In the genomic region with DNA sequence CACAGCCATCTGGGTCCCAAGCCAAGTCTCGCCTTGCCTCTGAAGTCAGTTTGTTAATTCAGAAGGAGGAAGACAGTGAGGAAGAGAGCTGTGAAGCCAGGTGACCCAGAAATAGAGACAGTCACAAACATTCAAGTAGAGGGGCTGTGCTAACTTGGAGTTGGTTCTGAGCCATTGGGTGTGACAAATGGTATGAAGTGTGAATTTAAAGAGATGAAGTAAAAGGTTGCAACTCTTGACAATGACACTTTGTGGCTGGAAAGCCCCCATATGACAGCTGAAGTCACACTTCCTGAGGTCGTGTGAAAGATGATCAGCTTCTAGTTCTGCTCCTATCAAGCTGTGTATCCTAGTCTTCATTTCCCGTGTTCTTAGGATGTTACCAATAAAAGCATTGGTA, we compare ENCODE assay signal across 1 cellular context.
TF ChIP-seq lines count a peak whose summit lies in the region.

No MANE protein-coding gene starts in this region.

TF ChIP-seq in GM12878, 131 proteins besides CTCF, POLR2A, EP300 and RAD21 (continued from another document and continues in another):
- TF ChIP-seq, protein P1, sequence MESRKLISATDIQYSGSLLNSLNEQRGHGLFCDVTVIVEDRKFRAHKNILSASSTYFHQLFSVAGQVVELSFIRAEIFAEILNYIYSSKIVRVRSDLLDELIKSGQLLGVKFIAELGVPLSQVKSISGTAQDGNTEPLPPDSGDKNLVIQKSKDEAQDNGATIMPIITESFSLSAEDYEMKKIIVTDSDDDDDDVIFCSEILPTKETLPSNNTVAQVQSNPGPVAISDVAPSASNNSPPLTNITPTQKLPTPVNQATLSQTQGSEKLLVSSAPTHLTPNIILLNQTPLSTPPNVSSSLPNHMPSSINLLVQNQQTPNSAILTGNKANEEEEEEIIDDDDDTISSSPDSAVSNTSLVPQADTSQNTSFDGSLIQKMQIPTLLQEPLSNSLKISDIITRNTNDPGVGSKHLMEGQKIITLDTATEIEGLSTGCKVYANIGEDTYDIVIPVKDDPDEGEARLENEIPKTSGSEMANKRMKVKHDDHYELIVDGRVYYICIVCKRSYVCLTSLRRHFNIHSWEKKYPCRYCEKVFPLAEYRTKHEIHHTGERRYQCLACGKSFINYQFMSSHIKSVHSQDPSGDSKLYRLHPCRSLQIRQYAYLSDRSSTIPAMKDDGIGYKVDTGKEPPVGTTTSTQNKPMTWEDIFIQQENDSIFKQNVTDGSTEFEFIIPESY (IDR thresholded peaks at IDR 0.05), result no peak
- TF ChIP-seq YBX1 (IDR thresholded peaks at IDR 0.05), result no peak
- TF ChIP-seq, protein P2, sequence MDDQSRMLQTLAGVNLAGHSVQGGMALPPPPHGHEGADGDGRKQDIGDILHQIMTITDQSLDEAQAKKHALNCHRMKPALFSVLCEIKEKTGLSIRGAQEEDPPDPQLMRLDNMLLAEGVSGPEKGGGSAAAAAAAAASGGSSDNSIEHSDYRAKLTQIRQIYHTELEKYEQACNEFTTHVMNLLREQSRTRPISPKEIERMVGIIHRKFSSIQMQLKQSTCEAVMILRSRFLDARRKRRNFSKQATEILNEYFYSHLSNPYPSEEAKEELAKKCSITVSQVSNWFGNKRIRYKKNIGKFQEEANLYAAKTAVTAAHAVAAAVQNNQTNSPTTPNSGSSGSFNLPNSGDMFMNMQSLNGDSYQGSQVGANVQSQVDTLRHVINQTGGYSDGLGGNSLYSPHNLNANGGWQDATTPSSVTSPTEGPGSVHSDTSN (IDR thresholded peaks at IDR 0.05; ENCODE audit: insufficient replicate concordance, low read depth, low read length), result peak; percentile 21
- TF ChIP-seq, protein P3, sequence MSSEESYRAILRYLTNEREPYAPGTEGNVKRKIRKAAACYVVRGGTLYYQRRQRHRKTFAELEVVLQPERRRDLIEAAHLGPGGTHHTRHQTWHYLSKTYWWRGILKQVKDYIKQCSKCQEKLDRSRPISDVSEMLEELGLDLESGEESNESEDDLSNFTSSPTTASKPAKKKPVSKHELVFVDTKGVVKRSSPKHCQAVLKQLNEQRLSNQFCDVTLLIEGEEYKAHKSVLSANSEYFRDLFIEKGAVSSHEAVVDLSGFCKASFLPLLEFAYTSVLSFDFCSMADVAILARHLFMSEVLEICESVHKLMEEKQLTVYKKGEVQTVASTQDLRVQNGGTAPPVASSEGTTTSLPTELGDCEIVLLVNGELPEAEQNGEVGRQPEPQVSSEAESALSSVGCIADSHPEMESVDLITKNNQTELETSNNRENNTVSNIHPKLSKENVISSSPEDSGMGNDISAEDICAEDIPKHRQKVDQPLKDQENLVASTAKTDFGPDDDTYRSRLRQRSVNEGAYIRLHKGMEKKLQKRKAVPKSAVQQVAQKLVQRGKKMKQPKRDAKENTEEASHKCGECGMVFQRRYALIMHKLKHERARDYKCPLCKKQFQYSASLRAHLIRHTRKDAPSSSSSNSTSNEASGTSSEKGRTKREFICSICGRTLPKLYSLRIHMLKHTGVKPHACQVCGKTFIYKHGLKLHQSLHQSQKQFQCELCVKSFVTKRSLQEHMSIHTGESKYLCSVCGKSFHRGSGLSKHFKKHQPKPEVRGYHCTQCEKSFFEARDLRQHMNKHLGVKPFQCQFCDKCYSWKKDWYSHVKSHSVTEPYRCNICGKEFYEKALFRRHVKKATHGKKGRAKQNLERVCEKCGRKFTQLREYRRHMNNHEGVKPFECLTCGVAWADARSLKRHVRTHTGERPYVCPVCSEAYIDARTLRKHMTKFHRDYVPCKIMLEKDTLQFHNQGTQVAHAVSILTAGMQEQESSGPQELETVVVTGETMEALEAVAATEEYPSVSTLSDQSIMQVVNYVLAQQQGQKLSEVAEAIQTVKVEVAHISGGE (CRISPR knock-in tag; IDR thresholded peaks at IDR 0.05), result no peak
- TF ChIP-seq, protein P4, sequence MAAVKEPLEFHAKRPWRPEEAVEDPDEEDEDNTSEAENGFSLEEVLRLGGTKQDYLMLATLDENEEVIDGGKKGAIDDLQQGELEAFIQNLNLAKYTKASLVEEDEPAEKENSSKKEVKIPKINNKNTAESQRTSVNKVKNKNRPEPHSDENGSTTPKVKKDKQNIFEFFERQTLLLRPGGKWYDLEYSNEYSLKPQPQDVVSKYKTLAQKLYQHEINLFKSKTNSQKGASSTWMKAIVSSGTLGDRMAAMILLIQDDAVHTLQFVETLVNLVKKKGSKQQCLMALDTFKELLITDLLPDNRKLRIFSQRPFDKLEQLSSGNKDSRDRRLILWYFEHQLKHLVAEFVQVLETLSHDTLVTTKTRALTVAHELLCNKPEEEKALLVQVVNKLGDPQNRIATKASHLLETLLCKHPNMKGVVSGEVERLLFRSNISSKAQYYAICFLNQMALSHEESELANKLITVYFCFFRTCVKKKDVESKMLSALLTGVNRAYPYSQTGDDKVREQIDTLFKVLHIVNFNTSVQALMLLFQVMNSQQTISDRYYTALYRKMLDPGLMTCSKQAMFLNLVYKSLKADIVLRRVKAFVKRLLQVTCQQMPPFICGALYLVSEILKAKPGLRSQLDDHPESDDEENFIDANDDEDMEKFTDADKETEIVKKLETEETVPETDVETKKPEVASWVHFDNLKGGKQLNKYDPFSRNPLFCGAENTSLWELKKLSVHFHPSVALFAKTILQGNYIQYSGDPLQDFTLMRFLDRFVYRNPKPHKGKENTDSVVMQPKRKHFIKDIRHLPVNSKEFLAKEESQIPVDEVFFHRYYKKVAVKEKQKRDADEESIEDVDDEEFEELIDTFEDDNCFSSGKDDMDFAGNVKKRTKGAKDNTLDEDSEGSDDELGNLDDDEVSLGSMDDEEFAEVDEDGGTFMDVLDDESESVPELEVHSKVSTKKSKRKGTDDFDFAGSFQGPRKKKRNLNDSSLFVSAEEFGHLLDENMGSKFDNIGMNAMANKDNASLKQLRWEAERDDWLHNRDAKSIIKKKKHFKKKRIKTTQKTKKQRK (IDR thresholded peaks at IDR 0.05; ENCODE audit: low read depth, low read length), result no peak
- no peak for TF ChIP-seq TCF7 (IDR thresholded peaks at IDR 0.05; ENCODE audit: borderline replicate concordance)
- TF ChIP-seq CREB1 (IDR thresholded peaks at IDR 0.05; ENCODE audit: low read depth), result peak; percentile 57
- 0 out of 2 replicates have a peak, but pooled peaks have one; percentile 62 for TF ChIP-seq CBX5 (IDR thresholded peaks at IDR 0.05; ENCODE audit: low read depth)
- no peak for TF ChIP-seq CHD4 (IDR thresholded peaks at IDR 0.05)
- TF ChIP-seq, protein P5, sequence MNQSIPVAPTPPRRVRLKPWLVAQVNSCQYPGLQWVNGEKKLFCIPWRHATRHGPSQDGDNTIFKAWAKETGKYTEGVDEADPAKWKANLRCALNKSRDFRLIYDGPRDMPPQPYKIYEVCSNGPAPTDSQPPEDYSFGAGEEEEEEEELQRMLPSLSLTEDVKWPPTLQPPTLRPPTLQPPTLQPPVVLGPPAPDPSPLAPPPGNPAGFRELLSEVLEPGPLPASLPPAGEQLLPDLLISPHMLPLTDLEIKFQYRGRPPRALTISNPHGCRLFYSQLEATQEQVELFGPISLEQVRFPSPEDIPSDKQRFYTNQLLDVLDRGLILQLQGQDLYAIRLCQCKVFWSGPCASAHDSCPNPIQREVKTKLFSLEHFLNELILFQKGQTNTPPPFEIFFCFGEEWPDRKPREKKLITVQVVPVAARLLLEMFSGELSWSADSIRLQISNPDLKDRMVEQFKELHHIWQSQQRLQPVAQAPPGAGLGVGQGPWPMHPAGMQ (IDR thresholded peaks at IDR 0.05; ENCODE audit: borderline replicate concordance), result no peak
- no peak for TF ChIP-seq FOXK2 (IDR thresholded peaks at IDR 0.05)
- TF ChIP-seq, protein P6, sequence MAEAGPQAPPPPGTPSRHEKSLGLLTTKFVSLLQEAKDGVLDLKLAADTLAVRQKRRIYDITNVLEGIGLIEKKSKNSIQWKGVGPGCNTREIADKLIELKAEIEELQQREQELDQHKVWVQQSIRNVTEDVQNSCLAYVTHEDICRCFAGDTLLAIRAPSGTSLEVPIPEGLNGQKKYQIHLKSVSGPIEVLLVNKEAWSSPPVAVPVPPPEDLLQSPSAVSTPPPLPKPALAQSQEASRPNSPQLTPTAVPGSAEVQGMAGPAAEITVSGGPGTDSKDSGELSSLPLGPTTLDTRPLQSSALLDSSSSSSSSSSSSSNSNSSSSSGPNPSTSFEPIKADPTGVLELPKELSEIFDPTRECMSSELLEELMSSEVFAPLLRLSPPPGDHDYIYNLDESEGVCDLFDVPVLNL (IDR thresholded peaks at IDR 0.05; ENCODE audit: low read depth, low read length), result no peak
- TF ChIP-seq, protein P7, sequence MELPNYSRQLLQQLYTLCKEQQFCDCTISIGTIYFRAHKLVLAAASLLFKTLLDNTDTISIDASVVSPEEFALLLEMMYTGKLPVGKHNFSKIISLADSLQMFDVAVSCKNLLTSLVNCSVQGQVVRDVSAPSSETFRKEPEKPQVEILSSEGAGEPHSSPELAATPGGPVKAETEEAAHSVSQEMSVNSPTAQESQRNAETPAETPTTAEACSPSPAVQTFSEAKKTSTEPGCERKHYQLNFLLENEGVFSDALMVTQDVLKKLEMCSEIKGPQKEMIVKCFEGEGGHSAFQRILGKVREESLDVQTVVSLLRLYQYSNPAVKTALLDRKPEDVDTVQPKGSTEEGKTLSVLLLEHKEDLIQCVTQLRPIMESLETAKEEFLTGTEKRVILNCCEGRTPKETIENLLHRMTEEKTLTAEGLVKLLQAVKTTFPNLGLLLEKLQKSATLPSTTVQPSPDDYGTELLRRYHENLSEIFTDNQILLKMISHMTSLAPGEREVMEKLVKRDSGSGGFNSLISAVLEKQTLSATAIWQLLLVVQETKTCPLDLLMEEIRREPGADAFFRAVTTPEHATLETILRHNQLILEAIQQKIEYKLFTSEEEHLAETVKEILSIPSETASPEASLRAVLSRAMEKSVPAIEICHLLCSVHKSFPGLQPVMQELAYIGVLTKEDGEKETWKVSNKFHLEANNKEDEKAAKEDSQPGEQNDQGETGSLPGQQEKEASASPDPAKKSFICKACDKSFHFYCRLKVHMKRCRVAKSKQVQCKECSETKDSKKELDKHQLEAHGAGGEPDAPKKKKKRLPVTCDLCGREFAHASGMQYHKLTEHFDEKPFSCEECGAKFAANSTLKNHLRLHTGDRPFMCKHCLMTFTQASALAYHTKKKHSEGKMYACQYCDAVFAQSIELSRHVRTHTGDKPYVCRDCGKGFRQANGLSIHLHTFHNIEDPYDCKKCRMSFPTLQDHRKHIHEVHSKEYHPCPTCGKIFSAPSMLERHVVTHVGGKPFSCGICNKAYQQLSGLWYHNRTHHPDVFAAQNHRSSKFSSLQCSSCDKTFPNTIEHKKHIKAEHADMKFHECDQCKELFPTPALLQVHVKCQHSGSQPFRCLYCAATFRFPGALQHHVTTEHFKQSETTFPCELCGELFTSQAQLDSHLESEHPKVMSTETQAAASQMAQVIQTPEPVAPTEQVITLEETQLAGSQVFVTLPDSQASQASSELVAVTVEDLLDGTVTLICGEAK (IDR thresholded peaks at IDR 0.05; ENCODE audit: borderline replicate concordance), result no peak
- TF ChIP-seq TCF12 (IDR thresholded peaks at IDR 0.05; ENCODE audit: low read depth, low read length), result no peak
- no peak for TF ChIP-seq HDGF (IDR thresholded peaks at IDR 0.05)
- TF ChIP-seq IKZF1 (conservative IDR thresholded peaks at IDR 0.05), result peak; percentile 66; the same call in 1 of the 2 replicates
- TF ChIP-seq, protein P8, sequence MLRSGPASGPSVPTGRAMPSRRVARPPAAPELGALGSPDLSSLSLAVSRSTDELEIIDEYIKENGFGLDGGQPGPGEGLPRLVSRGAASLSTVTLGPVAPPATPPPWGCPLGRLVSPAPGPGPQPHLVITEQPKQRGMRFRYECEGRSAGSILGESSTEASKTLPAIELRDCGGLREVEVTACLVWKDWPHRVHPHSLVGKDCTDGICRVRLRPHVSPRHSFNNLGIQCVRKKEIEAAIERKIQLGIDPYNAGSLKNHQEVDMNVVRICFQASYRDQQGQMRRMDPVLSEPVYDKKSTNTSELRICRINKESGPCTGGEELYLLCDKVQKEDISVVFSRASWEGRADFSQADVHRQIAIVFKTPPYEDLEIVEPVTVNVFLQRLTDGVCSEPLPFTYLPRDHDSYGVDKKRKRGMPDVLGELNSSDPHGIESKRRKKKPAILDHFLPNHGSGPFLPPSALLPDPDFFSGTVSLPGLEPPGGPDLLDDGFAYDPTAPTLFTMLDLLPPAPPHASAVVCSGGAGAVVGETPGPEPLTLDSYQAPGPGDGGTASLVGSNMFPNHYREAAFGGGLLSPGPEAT (IDR thresholded peaks at IDR 0.05; ENCODE audit: low read depth), result peak; percentile 97
- no peak for TF ChIP-seq SP1 (IDR thresholded peaks at IDR 0.05; ENCODE audit: low read depth, low read length)
- no peak for TF ChIP-seq NFXL1 (IDR thresholded peaks at IDR 0.05; ENCODE audit: borderline replicate concordance)
- no peak for TF ChIP-seq NRF1 (conservative IDR thresholded peaks at IDR 0.05; ENCODE audit: low read depth, low read length)
- no peak for TF ChIP-seq KLF5 (IDR thresholded peaks at IDR 0.05; ENCODE audit: partially characterized antibody)
- no peak for TF ChIP-seq SMAD1 (IDR thresholded peaks at IDR 0.05; ENCODE audit: low read depth, partially characterized antibody)
- TF ChIP-seq EGR1 (IDR thresholded peaks at IDR 0.05; ENCODE audit: borderline replicate concordance in 1 of 2, low read depth in 2 of 2, low read length in 2 of 2), result no peak
- TF ChIP-seq TARDBP (IDR thresholded peaks at IDR 0.05; ENCODE audit: borderline replicate concordance), result no peak
- TF ChIP-seq, protein P9, sequence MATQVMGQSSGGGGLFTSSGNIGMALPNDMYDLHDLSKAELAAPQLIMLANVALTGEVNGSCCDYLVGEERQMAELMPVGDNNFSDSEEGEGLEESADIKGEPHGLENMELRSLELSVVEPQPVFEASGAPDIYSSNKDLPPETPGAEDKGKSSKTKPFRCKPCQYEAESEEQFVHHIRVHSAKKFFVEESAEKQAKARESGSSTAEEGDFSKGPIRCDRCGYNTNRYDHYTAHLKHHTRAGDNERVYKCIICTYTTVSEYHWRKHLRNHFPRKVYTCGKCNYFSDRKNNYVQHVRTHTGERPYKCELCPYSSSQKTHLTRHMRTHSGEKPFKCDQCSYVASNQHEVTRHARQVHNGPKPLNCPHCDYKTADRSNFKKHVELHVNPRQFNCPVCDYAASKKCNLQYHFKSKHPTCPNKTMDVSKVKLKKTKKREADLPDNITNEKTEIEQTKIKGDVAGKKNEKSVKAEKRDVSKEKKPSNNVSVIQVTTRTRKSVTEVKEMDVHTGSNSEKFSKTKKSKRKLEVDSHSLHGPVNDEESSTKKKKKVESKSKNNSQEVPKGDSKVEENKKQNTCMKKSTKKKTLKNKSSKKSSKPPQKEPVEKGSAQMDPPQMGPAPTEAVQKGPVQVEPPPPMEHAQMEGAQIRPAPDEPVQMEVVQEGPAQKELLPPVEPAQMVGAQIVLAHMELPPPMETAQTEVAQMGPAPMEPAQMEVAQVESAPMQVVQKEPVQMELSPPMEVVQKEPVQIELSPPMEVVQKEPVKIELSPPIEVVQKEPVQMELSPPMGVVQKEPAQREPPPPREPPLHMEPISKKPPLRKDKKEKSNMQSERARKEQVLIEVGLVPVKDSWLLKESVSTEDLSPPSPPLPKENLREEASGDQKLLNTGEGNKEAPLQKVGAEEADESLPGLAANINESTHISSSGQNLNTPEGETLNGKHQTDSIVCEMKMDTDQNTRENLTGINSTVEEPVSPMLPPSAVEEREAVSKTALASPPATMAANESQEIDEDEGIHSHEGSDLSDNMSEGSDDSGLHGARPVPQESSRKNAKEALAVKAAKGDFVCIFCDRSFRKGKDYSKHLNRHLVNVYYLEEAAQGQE (IDR thresholded peaks at IDR 0.05; ENCODE audit: low read depth, low read length), result no peak
- TF ChIP-seq NR2C1 (IDR thresholded peaks at IDR 0.05), result no peak
- TF ChIP-seq FOXM1 (IDR thresholded peaks at IDR 0.05; ENCODE audit: low read depth, low read length), result peak; percentile 60; the same call in 1 of the 2 replicates
- TF ChIP-seq ESRRA (IDR thresholded peaks at IDR 0.05; ENCODE audit: low read length), result no peak
- TF ChIP-seq SPI1 (IDR thresholded peaks at IDR 0.05; ENCODE audit: borderline replicate concordance, insufficient read depth, low read depth, low read length), result peak; percentile 24; the same call in 1 of the 2 replicates
- TF ChIP-seq NBN (IDR thresholded peaks at IDR 0.05), result peak; percentile 67; the same call in 1 of the 2 replicates
- TF ChIP-seq SREBF2 (IDR thresholded peaks at IDR 0.05; ENCODE audit: low read length), result no peak
- no peak for TF ChIP-seq SUZ12 (IDR thresholded peaks at IDR 0.05; ENCODE audit: unreplicated experiment)
- no peak for TF ChIP-seq SIX5 (IDR thresholded peaks at IDR 0.05; ENCODE audit: low read depth, low read length, severe bottlenecking)
- no peak for TF ChIP-seq LARP7 (IDR thresholded peaks at IDR 0.05)
